Comparison of ENCODE assay signal across 27 cellular contexts in genomic region chr6:158516098-158516497, GRCh38. TPM values are rescaled to one million over a fixed set of nuclear protein-coding genes. Genes with fewer than 3 reads are reported as not detected.
DNase-seq lines count a peak whose midpoint lies in the region; ATAC-seq, FAIRE-seq and TF ChIP-seq lines count a peak whose summit lies in the region.
"Had no signal": no experiment of that assay in that cellular context is flagged by ENCODE, and none has a peak within 500 bp of the region (broad histone marks: within the 10 kb centered on the region; RNA-seq: fewer than 3 reads in every experiment).

No MANE protein-coding gene starts in this region.

- TF ChIP-seq POLR2A in adrenal gland (IDR thresholded peaks at IDR 0.05) = no peak

- peaks cover 9% of the 10 kb centered on the region for H3K27me3 Mint-ChIP-seq in astrocyte (ENCODE audit: low read depth, unreplicated experiment)
- peaks cover 3% of the 10 kb centered on the region for H3K27me3 Mint-ChIP-seq in endothelial cell (ENCODE audit: unreplicated experiment)

- H4K20me1 ChIP-seq in astrocyte (ENCODE audit: insufficient read depth, low read length) = no peaks in the 10 kb centered on the region

- H3K4me3 Mint-ChIP-seq in astrocyte (ENCODE audit: unreplicated experiment) (no peak overlapping the region), endothelial cell (ENCODE audit: unreplicated experiment) (no peak overlapping the region)
- H3K4me3 Mint-ChIP-seq: activated CD4-positive, alpha-beta memory T cell treated with anti-CD3 and anti-CD28 coated beads, Interleukin-2, amount 10 ng/mL, durations not matched to agents 7 days and 5 days; activated naive CD8-positive, alpha-beta T cell; T-helper 1 cell treated with Interleukin-12 subunit alpha and Interleukin-12 subunit beta and Interleukin-4 antibody, amounts not matched to agents 30 μg/mL and 1 μg/mL, for 36 hours had no signal

- H3K79me2 ChIP-seq in astrocyte (ENCODE audit: insufficient read depth, low read length) = no peaks in the 10 kb centered on the region

- H3K4me1 ChIP-seq in astrocyte (ENCODE audit: insufficient read depth, low read length) (peaks cover 11% of the 10 kb centered on the region), lower lobe of right lung (peaks cover 17% of the 10 kb centered on the region), small intestine (ENCODE audit: control insufficient read depth in 2 of 2, insufficient read depth in 1 of 2, low read depth in 1 of 2, low read length in 1 of 2) (no peaks in the 10 kb centered on the region), adrenal gland (replicated peaks in 1 of 2) (peaks cover 0 to 8% of the 10 kb centered on the region in 2 donors)
- H3K4me1 ChIP-seq in effector memory CD4-positive, alpha-beta T cell (ENCODE audit: control insufficient read depth, insufficient read depth, low read length, poor library complexity, severe bottlenecking) = peaks cover 12% of the 10 kb centered on the region

- DNase-seq in astrocyte (ENCODE audit: low read depth) (no peak), endothelial cell (ENCODE audit: low spot score) (peak; percentile 48), lower lobe of right lung (no peak), small intestine (peak; percentile 57), adrenal gland (no peak)
- DNase-seq in effector memory CD4-positive, alpha-beta T cell = no peak
- DNase-seq: activated CD4-positive, alpha-beta memory T cell treated with anti-CD3 and anti-CD28 coated beads, Interleukin-2, amount 10 ng/mL, durations not matched to agents 7 days and 5 days; activated CD4-positive, alpha-beta T cell treated with anti-CD3 and anti-CD28 coated beads for 1 hour; CD4-positive, CD25-positive, alpha-beta regulatory T cell; central memory CD4-positive, alpha-beta T cell; dermis blood vessel endothelial cell; GM23248; Karpas-422; mammary epithelial cell; NCI-H146; NCI-H2107; NCI-H446; NCI-H82; SK-N-SH; substantia nigra had no signal

- FAIRE-seq in astrocyte (lab: Jason Lieb, UNC) (no peak), small intestine (lab: Jason Lieb, UNC) (no peak)
- FAIRE-seq: GM12891, islet of Langerhans had no signal

- H3K36me3 ChIP-seq in astrocyte (ENCODE audit: insufficient read depth, low read length) = no peaks in the 10 kb centered on the region
- no peaks in the 10 kb centered on the region for H3K36me3 ChIP-seq in lower lobe of right lung
- H3K36me3 ChIP-seq in small intestine (ENCODE audit: control insufficient read depth in 2 of 2, insufficient read depth in 2 of 2, low read length in 2 of 2) = no peaks in the 10 kb centered on the region
- no peaks in the 10 kb centered on the region for H3K36me3 ChIP-seq in adrenal gland (replicated peaks in 1 of 2)
- H3K36me3 ChIP-seq in effector memory CD4-positive, alpha-beta T cell (ENCODE audit: control insufficient read depth, insufficient read depth, low read length) = no peaks in the 10 kb centered on the region

- ATAC-seq in lower lobe of right lung (no peak), GM19351 (IDR thresholded peaks at IDR 0.05; ENCODE audit: unreplicated experiment) (no peak)

- H3K4me2 ChIP-seq in astrocyte (ENCODE audit: low read length) = peak overlapping the region; percentile 33
- H3K4me2 ChIP-seq: SK-N-SH, smooth muscle cell had no signal

- no peak overlapping the region for H3K9ac ChIP-seq in astrocyte (ENCODE audit: low read length)
- H3K9ac ChIP-seq: GM23248, SK-N-SH had no signal

- H3K27ac Mint-ChIP-seq in astrocyte (ENCODE audit: unreplicated experiment) = no peak overlapping the region
- H3K27ac Mint-ChIP-seq in endothelial cell (ENCODE audit: unreplicated experiment) = peak overlapping the region; percentile 1
- H3K27ac Mint-ChIP-seq: activated CD4-positive, alpha-beta memory T cell treated with anti-CD3 and anti-CD28 coated beads, Interleukin-2, amount 10 ng/mL, durations not matched to agents 7 days and 5 days; activated naive CD8-positive, alpha-beta T cell; CD4-positive, CD25-positive, alpha-beta regulatory T cell; T-helper 1 cell treated with Interleukin-12 subunit alpha and Interleukin-12 subunit beta and Interleukin-4 antibody, amounts not matched to agents 30 μg/mL and 1 μg/mL, for 36 hours had no signal

- H3K9me3 ChIP-seq in astrocyte (ENCODE audit: insufficient read depth, low read depth, low read length) (no peaks in the 10 kb centered on the region), lower lobe of right lung (no peaks in the 10 kb centered on the region), small intestine (ENCODE audit: control insufficient read depth, low read depth) (no peaks in the 10 kb centered on the region), adrenal gland (replicated peaks in 1 of 3) (no peaks in the 10 kb centered on the region)
- H3K9me3 ChIP-seq in effector memory CD4-positive, alpha-beta T cell (ENCODE audit: control insufficient read depth, low read length) = no peaks in the 10 kb centered on the region
- H3K9me3 ChIP-seq: SK-N-SH had no signal

- WGBS in small intestine, 3 donors = 10 to 33% (median 26%) methylated on average over 31 to 33 of the region's 33 CpGs
- WGBS in adrenal gland, 4 donors = 19 to 26% (median 23%) methylated on average over 5 to 33 of the region's 33 CpGs

- H3K27ac ChIP-seq in astrocyte (ENCODE audit: low read depth, low read length) = no peak overlapping the region
- H3K27ac ChIP-seq in lower lobe of right lung = no peak overlapping the region
- no peak overlapping the region for H3K27ac ChIP-seq in small intestine (ENCODE audit: low read depth in 1 of 2, low read length in 1 of 2)
- no peak overlapping the region for H3K27ac ChIP-seq in adrenal gland
- no peak overlapping the region for H3K27ac ChIP-seq in effector memory CD4-positive, alpha-beta T cell (ENCODE audit: insufficient read depth, low read length, poor library complexity, severe bottlenecking)
- H3K27ac ChIP-seq: GM23248, HL-60 had no signal

- intact Hi-C loops in lower lobe of right lung (cut with DNase I) = no loop called here
- intact Hi-C loops in adrenal gland (cut with DNase I) = loop anchor here in 1 of 2 donors (5.0 kb wide), 1 partner anchor 294 kb away; no protein-coding TSS in a partner anchor

- H3K36me3 Mint-ChIP-seq in astrocyte (ENCODE audit: low read depth, unreplicated experiment) = peaks cover 16% of the 10 kb centered on the region
- H3K36me3 Mint-ChIP-seq in endothelial cell (ENCODE audit: low read depth, unreplicated experiment) = peaks cover 13% of the 10 kb centered on the region
- H3K36me3 Mint-ChIP-seq: activated naive CD8-positive, alpha-beta T cell; CD4-positive, CD25-positive, alpha-beta regulatory T cell had no signal

- H3K27me3 ChIP-seq in astrocyte (ENCODE audit: insufficient read depth, low read length) (no peaks in the 10 kb centered on the region), lower lobe of right lung (ENCODE audit: low read depth) (peaks cover 33% of the 10 kb centered on the region), small intestine (ENCODE audit: control insufficient read depth in 2 of 2, insufficient read depth in 2 of 2, low read length in 2 of 2) (no peaks in the 10 kb centered on the region), adrenal gland (peaks cover 8% of the 10 kb centered on the region)
- H3K27me3 ChIP-seq in effector memory CD4-positive, alpha-beta T cell (replicated peaks; ENCODE audit: control insufficient read depth, insufficient read depth, low read length, poor library complexity, severe bottlenecking) = no peaks in the 10 kb centered on the region

- no peak overlapping the region for H3K4me3 ChIP-seq in astrocyte (ENCODE audit: insufficient read depth, low read depth, low read length)
- H3K4me3 ChIP-seq in lower lobe of right lung = peak overlapping the region; percentile 20
- peak overlapping the region in 1 of 2 donors; percentile 13 for H3K4me3 ChIP-seq in small intestine (ENCODE audit: low read depth in 1 of 2, low read length in 2 of 2)
- H3K4me3 ChIP-seq in adrenal gland = no peak overlapping the region
- H3K4me3 ChIP-seq in effector memory CD4-positive, alpha-beta T cell (ENCODE audit: insufficient read depth, low read depth, low read length, poor library complexity, severe bottlenecking) = no peak overlapping the region
- H3K4me3 ChIP-seq: GM23248, smooth muscle cell had no signal

- TF ChIP-seq CTCF in astrocyte (IDR thresholded peaks at IDR 0.05; ENCODE audit: insufficient read depth, low read depth, low read length) (no peak), endothelial cell (IDR thresholded peaks at IDR 0.05; ENCODE audit: unreplicated experiment) (no peak), lower lobe of right lung (IDR thresholded peaks at IDR 0.05) (no peak), adrenal gland (IDR thresholded peaks at IDR 0.05) (no peak)

- H2AFZ ChIP-seq in astrocyte (ENCODE audit: low read depth, low read length) = no peak overlapping the region
- H2AFZ ChIP-seq: GM23248 had no signal

- H3K9me3 Mint-ChIP-seq in astrocyte (ENCODE audit: unreplicated experiment) = peaks cover 6% of the 10 kb centered on the region
- H3K9me3 Mint-ChIP-seq in endothelial cell (ENCODE audit: unreplicated experiment) = no peaks in the 10 kb centered on the region
- H3K9me3 Mint-ChIP-seq: activated CD4-positive, alpha-beta memory T cell treated with anti-CD3 and anti-CD28 coated beads, Interleukin-2, amount 10 ng/mL, durations not matched to agents 7 days and 5 days; CD4-positive, CD25-positive, alpha-beta regulatory T cell; T-helper 1 cell treated with Interleukin-12 subunit alpha and Interleukin-12 subunit beta and Interleukin-4 antibody, amounts not matched to agents 30 μg/mL and 1 μg/mL, for 36 hours had no signal

- H3K4me1 Mint-ChIP-seq in astrocyte (ENCODE audit: low read depth, unreplicated experiment) = peaks cover 10% of the 10 kb centered on the region
- peaks cover 13% of the 10 kb centered on the region for H3K4me1 Mint-ChIP-seq in endothelial cell (ENCODE audit: unreplicated experiment)

RNA-seq across cellular contexts. Expression of gene TMEM181, which starts 43.8 kb away (rescaled TPM):
- total RNA-seq in astrocyte = 31.0 and 33.3 TPM in 2 replicates
- 29.5 TPM for total RNA-seq in endothelial cell (ENCODE audit: unreplicated experiment)
- total RNA-seq in lower lobe of right lung = 28.4 TPM
- 10 to 100 TPM; 14.9 to 20.1 (median 18.1) TPM for polyA plus RNA-seq in small intestine
- total RNA-seq in adrenal gland = 10 to 100 TPM; 12.9 to 24.0 (median 20.5) TPM
- polyA plus RNA-seq in adrenal gland = 10 to 100 TPM in 2 of 3 donors, 1 to 10 TPM in 1; 8.8 to 23.3 (median 14.0) TPM

Comparison
In these comparisons a context has a peak if more than half of its experiments do, and no peak if none do; other contexts are left out.
1. DNase-seq: peak in endothelial cell (single experiment) and small intestine (single experiment); none in astrocyte (single experiment), lower lobe of right lung (single experiment), adrenal gland (0 of 7) and effector memory CD4-positive, alpha-beta T cell (0 of 3).